ENCODE assay signal across 2 cellular contexts in the genomic region with DNA sequence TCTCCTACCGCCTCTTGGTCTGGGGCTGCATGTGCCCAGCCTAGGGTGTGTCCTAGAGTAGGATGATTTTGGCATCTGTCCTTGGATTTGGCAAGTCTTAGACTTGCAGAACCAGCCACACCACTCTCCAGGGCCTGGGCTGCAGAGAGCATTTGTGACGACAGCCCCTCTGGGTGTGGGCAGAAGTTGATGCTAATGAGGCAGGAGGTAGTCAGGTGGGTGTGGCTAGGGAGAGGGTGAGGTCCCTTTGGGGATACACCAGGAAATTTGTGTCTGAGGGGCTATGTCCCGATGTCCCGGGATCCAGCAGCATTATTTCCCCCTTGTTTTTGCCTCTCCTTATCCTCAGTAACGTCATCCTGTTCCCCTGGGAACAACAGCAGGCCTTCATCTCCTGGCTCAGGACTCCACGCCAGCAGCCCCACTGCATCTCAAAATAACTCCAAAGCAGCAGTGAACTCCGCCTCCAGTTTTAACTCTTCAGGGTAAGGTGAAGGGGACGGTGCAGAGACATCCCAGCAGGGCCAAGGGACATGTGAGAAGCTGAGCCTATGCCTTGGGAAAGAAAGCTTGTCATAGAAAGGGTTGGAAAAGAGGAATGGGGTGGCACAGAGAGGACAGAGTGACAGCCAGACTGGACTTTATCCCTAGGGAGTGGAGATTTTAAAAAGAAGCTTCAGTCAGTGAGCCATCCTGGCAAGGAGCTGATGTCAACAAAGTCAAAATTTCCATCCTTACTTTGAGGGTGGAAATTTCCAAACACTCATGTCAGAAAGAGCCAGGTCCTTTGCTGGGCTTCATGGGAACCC.
TF ChIP-seq lines count a peak whose summit lies in the region.

No MANE protein-coding gene starts in this region.

TF ChIP-seq in HCT116, 20 proteins besides CTCF, POLR2A, EP300 and RAD21:
- TF ChIP-seq SIN3A (IDR thresholded peaks at IDR 0.05; ENCODE audit: low read depth) (peak; percentile 71), SP1 (IDR thresholded peaks at IDR 0.05; ENCODE audit: low read depth) (peak; percentile 98), CBX3 (IDR thresholded peaks at IDR 0.05; ENCODE audit: low read depth) (peak; percentile 90), TCF7L2 (IDR thresholded peaks at IDR 0.05; ENCODE audit: borderline replicate concordance, extremely low read depth, insufficient read depth, insufficient read length) (no peak), EZH2 (IDR thresholded peaks at IDR 0.05) (no peak), CEBPB (IDR thresholded peaks at IDR 0.05; ENCODE audit: low read depth) (peak; percentile 85), JUND (IDR thresholded peaks at IDR 0.05) (peak; percentile 37; the same call in 1 of the 2 replicates), POLR2AphosphoS5 (IDR thresholded peaks at IDR 0.05; ENCODE audit: low read depth, low read length) (peak; percentile 54; the same call in 1 of the 2 replicates)
- TF ChIP-seq, protein P1, sequence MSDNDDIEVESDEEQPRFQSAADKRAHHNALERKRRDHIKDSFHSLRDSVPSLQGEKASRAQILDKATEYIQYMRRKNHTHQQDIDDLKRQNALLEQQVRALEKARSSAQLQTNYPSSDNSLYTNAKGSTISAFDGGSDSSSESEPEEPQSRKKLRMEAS (IDR thresholded peaks at IDR 0.05) = peak; percentile 90

TF ChIP-seq in K562, 482 proteins besides CTCF, POLR2A, EP300 and RAD21:
- no peak for TF ChIP-seq CEBPB (tag; IDR thresholded peaks at IDR 0.05)
- no peak for TF ChIP-seq XRCC3 (IDR thresholded peaks at IDR 0.05)
- no peak for TF ChIP-seq FOSL1 (tag; conservative IDR thresholded peaks at IDR 0.05)
- no peak for TF ChIP-seq ESRRB (CRISPR knock-in tag; IDR thresholded peaks at IDR 0.05; ENCODE audit: borderline replicate concordance)
- TF ChIP-seq ZNF589 (CRISPR knock-in tag; IDR thresholded peaks at IDR 0.05; ENCODE audit: low read depth) = no peak
- no peak for TF ChIP-seq CREM (IDR thresholded peaks at IDR 0.05; ENCODE audit: low read depth)
- no peak for TF ChIP-seq ZNF668 (CRISPR knock-in tag; IDR thresholded peaks at IDR 0.05)
- TF ChIP-seq, protein P2, sequence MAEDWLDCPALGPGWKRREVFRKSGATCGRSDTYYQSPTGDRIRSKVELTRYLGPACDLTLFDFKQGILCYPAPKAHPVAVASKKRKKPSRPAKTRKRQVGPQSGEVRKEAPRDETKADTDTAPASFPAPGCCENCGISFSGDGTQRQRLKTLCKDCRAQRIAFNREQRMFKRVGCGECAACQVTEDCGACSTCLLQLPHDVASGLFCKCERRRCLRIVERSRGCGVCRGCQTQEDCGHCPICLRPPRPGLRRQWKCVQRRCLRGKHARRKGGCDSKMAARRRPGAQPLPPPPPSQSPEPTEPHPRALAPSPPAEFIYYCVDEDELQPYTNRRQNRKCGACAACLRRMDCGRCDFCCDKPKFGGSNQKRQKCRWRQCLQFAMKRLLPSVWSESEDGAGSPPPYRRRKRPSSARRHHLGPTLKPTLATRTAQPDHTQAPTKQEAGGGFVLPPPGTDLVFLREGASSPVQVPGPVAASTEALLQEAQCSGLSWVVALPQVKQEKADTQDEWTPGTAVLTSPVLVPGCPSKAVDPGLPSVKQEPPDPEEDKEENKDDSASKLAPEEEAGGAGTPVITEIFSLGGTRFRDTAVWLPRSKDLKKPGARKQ (CRISPR knock-in tag; IDR thresholded peaks at IDR 0.05) = no peak
- TF ChIP-seq SREBF2 (CRISPR knock-in tag; IDR thresholded peaks at IDR 0.05) = no peak
- TF ChIP-seq IRF2 (CRISPR knock-in tag; IDR thresholded peaks at IDR 0.05) = no peak
- TF ChIP-seq MYNN (IDR thresholded peaks at IDR 0.05) = no peak
- no peak for TF ChIP-seq MYNN (CRISPR knock-in tag; IDR thresholded peaks at IDR 0.05)
- TF ChIP-seq, protein P3, sequence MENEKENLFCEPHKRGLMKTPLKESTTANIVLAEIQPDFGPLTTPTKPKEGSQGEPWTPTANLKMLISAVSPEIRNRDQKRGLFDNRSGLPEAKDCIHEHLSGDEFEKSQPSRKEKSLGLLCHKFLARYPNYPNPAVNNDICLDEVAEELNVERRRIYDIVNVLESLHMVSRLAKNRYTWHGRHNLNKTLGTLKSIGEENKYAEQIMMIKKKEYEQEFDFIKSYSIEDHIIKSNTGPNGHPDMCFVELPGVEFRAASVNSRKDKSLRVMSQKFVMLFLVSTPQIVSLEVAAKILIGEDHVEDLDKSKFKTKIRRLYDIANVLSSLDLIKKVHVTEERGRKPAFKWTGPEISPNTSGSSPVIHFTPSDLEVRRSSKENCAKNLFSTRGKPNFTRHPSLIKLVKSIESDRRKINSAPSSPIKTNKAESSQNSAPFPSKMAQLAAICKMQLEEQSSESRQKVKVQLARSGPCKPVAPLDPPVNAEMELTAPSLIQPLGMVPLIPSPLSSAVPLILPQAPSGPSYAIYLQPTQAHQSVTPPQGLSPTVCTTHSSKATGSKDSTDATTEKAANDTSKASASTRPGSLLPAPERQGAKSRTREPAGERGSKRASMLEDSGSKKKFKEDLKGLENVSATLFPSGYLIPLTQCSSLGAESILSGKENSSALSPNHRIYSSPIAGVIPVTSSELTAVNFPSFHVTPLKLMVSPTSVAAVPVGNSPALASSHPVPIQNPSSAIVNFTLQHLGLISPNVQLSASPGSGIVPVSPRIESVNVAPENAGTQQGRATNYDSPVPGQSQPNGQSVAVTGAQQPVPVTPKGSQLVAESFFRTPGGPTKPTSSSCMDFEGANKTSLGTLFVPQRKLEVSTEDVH (IDR thresholded peaks at IDR 0.05; ENCODE audit: low read depth, partially characterized antibody) = no peak
- TF ChIP-seq, protein P4, sequence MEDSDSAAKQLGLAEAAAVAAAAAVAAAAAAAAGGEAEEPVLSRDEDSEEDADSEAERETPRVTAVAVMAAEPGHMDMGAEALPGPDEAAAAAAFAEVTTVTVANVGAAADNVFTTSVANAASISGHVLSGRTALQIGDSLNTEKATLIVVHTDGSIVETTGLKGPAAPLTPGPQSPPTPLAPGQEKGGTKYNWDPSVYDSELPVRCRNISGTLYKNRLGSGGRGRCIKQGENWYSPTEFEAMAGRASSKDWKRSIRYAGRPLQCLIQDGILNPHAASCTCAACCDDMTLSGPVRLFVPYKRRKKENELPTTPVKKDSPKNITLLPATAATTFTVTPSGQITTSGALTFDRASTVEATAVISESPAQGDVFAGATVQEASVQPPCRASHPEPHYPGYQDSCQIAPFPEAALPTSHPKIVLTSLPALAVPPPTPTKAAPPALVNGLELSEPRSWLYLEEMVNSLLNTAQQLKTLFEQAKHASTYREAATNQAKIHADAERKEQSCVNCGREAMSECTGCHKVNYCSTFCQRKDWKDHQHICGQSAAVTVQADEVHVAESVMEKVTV (CRISPR knock-in tag; IDR thresholded peaks at IDR 0.05) = no peak
- no peak for TF ChIP-seq CBX2 (IDR thresholded peaks at IDR 0.05; ENCODE audit: insufficient read depth, low read length, poor library complexity, severe bottlenecking)
- TF ChIP-seq, protein P5, sequence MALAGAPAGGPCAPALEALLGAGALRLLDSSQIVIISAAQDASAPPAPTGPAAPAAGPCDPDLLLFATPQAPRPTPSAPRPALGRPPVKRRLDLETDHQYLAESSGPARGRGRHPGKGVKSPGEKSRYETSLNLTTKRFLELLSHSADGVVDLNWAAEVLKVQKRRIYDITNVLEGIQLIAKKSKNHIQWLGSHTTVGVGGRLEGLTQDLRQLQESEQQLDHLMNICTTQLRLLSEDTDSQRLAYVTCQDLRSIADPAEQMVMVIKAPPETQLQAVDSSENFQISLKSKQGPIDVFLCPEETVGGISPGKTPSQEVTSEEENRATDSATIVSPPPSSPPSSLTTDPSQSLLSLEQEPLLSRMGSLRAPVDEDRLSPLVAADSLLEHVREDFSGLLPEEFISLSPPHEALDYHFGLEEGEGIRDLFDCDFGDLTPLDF (CRISPR knock-in tag; IDR thresholded peaks at IDR 0.05) = no peak
